29 cellular contexts compared by ENCODE assay signal in the genomic region with DNA sequence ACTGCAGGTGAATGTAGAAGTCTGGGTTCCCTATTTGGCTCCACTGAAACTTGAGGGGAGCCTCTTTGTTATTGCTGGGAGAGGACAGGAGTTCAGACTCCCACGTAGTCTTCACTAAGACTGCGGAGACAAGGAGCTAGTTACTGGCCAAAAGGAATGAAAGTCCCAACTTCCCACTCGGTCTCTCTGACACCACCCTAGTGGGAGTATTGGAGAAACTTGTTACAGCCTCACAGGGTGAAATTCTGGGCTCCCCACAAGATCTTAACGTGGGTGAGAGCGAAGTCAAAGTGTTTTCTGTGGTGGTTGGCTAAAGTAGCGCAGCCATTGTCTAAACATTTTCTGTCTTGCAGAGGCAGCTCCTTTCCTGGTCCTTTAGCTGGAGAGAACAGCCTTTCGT. TPM values are rescaled to one million over a fixed set of nuclear protein-coding genes. Genes with fewer than 3 reads are reported as not detected.
DNase-seq lines count a peak whose midpoint lies in the region; ATAC-seq, FAIRE-seq and TF ChIP-seq lines count a peak whose summit lies in the region.
"Had no signal": no experiment of that assay in that cellular context is flagged by ENCODE, and none has a peak within 500 bp of the region (broad histone marks: within the 10 kb centered on the region; RNA-seq: fewer than 3 reads in every experiment).

No MANE protein-coding gene starts in this region.

- no peaks in the 10 kb centered on the region for H3K27me3 Mint-ChIP-seq in WTC11 (ENCODE audit: low read depth)
- H3K27me3 Mint-ChIP-seq: activated CD8-positive, alpha-beta T cell treated with anti-CD3 and anti-CD28 coated beads for 36 hours; activated naive CD8-positive, alpha-beta T cell had no signal

- H3K4me3 ChIP-seq in fibroblast of lung (replicated peaks in 1 of 4; ENCODE audit: control extremely low read depth in 1 of 4, insufficient read depth in 1 of 4, low read depth in 3 of 4, low read length in 4 of 4) = no peak overlapping the region
- H3K4me3 ChIP-seq in keratinocyte (ENCODE audit: control insufficient read depth in 2 of 3, extremely low read depth in 1 of 3, insufficient read depth in 2 of 3, low read depth in 1 of 3, low read length in 3 of 3) = no peak overlapping the region
- no peak overlapping the region for H3K4me3 ChIP-seq in skeletal muscle tissue (ENCODE audit: low read length in 3 of 3)
- no peak overlapping the region for H3K4me3 ChIP-seq in suprapubic skin
- H3K4me3 ChIP-seq: right lobe of liver had no signal

- TF ChIP-seq EP300 in suprapubic skin (IDR thresholded peaks at IDR 0.05) = no peak

- dilution Hi-C loops in keratinocyte (cut with MboI; ENCODE audit: extremely low pct_ligation_motif_present, low sequenced_read_pairs) = no loop called here

- TF ChIP-seq POLR2A in suprapubic skin (IDR thresholded peaks at IDR 0.05) = no peak

- DNase-seq in WTC11 (ENCODE audit: low spot score) = no peak
- DNase-seq in fibroblast of lung (ENCODE audit: low read depth in 2 of 2) = peak in 1 of 2 donors; percentile 1
- no peak for DNase-seq in keratinocyte (ENCODE audit: low read depth, low spot score)
- DNase-seq in NCI-H1417 (lab: John Stamatoyannopoulos, UW) = no peak
- no peak for DNase-seq in suprapubic skin (ENCODE audit: low spot score in 2 of 2)
- DNase-seq: activated CD4-positive, CD25-positive, alpha-beta regulatory T cell treated with anti-CD3 and anti-CD28 coated beads, Interleukin-2, amount 50 U/mL, for 72 hours; activated CD8-positive, alpha-beta T cell treated with anti-CD3 and anti-CD28 coated beads for 36 hours; aorta; C1 segment of cervical spinal cord; COR-L47; DMS53; H7; natural killer cell; NCI-H2081 treated with DMSO at 0.1 percent for 48 hours; NCI-H226; right lobe of liver; stimulated activated CD4-positive, alpha-beta T cell treated with anti-CD3 and anti-CD28 coated beads, Interleukin-4, amount 100 ng/mL, for 24 hours; T-helper 17 cell had no signal

- no peak overlapping the region for H3K4me2 ChIP-seq in fibroblast of lung (ENCODE audit: extremely low read depth, insufficient read depth, low read length)
- H3K4me2 ChIP-seq in keratinocyte (ENCODE audit: control insufficient read depth, extremely low read depth, insufficient read depth, low read depth, low read length) = no peak overlapping the region

- H3K27me3 ChIP-seq in fibroblast of lung (ENCODE audit: control insufficient read depth, insufficient read depth, low read length) (no peaks in the 10 kb centered on the region), keratinocyte (ENCODE audit: control insufficient read depth, extremely low read depth, insufficient read depth, low read length) (no peaks in the 10 kb centered on the region), skeletal muscle tissue (ENCODE audit: control insufficient read depth in 3 of 3, insufficient read depth in 3 of 3, low read length in 3 of 3) (no peaks in the 10 kb centered on the region), suprapubic skin (no peaks in the 10 kb centered on the region)
- H3K27me3 ChIP-seq: right lobe of liver had no signal

- no peaks in the 10 kb centered on the region for H3K36me3 Mint-ChIP-seq in WTC11
- H3K36me3 Mint-ChIP-seq: activated naive CD8-positive, alpha-beta T cell; natural killer cell; stimulated activated effector memory CD8-positive, alpha-beta T cell treated with anti-CD3 and anti-CD28 coated beads, Interleukin-12 subunit alpha, Interleukin-12 subunit beta, amount 100 ng/mL, for 72 hours had no signal

- H3K36me3 ChIP-seq in fibroblast of lung (ENCODE audit: control insufficient read depth, insufficient read depth, low read length) = no peaks in the 10 kb centered on the region
- no peaks in the 10 kb centered on the region for H3K36me3 ChIP-seq in keratinocyte (ENCODE audit: control insufficient read depth in 2 of 2, extremely low read depth in 1 of 2, insufficient read depth in 2 of 2, low read length in 2 of 2)
- H3K36me3 ChIP-seq in skeletal muscle tissue (ENCODE audit: control insufficient read depth in 3 of 3, insufficient read depth in 3 of 3, low read length in 3 of 3) = no peaks in the 10 kb centered on the region
- no peaks in the 10 kb centered on the region for H3K36me3 ChIP-seq in suprapubic skin
- H3K36me3 ChIP-seq: right lobe of liver had no signal

- H3K9ac ChIP-seq in fibroblast of lung (ENCODE audit: insufficient read depth, low read length) (no peak overlapping the region), keratinocyte (ENCODE audit: control insufficient read depth, extremely low read depth, insufficient read depth, low read length) (no peak overlapping the region), skeletal muscle tissue (ENCODE audit: low read depth in 1 of 3, low read length in 3 of 3) (no peak overlapping the region)

- no peaks in the 10 kb centered on the region for H3K9me3 ChIP-seq in fibroblast of lung (ENCODE audit: control insufficient read depth, insufficient read depth, low read depth, low read length)
- H3K9me3 ChIP-seq in keratinocyte (ENCODE audit: control insufficient read depth, low read depth, low read length) = no peaks in the 10 kb centered on the region
- H3K9me3 ChIP-seq in skeletal muscle tissue (ENCODE audit: control insufficient read depth in 3 of 3, low read length in 3 of 3) = no peaks in the 10 kb centered on the region
- H3K9me3 ChIP-seq in suprapubic skin = no peaks in the 10 kb centered on the region
- H3K9me3 ChIP-seq: right lobe of liver had no signal

- CTCF ChIA-PET in WTC11 (lab: Charles Lee) = interaction anchor here (0.5 kb wide), 1 partner anchor 180 kb away, joined by 3 read pairs; no protein-coding TSS in a partner anchor

- no peaks in the 10 kb centered on the region for H3K9me1 ChIP-seq in keratinocyte (ENCODE audit: control insufficient read depth, extremely low read depth, insufficient read depth, low read length)

- TF ChIP-seq CTCF in WTC11 (IDR thresholded peaks at IDR 0.05) = no peak
- no peak for TF ChIP-seq CTCF in fibroblast of lung (conservative IDR thresholded peaks at IDR 0.05 in 1 of 2, IDR thresholded peaks at IDR 0.05 in 1 of 2; ENCODE audit: low read depth in 1 of 2, low read length in 2 of 2)
- no peak for TF ChIP-seq CTCF in keratinocyte (optimal IDR thresholded peaks at IDR 0.05 in 1 of 3, IDR thresholded peaks at IDR 0.05 in 1 of 3, conservative IDR thresholded peaks at IDR 0.05 in 1 of 3; ENCODE audit: extremely low read depth in 1 of 3, insufficient read depth in 2 of 3, low read length in 3 of 3)
- no peak for TF ChIP-seq CTCF in suprapubic skin (IDR thresholded peaks at IDR 0.05)

- H3K27ac ChIP-seq in fibroblast of lung (ENCODE audit: insufficient read depth, low read length) = no peak overlapping the region
- no peak overlapping the region for H3K27ac ChIP-seq in keratinocyte (ENCODE audit: control insufficient read depth, insufficient read depth, low read length)
- peak overlapping the region; percentile 16 for H3K27ac ChIP-seq in skeletal muscle tissue (ENCODE audit: low read depth, low read length)
- H3K27ac ChIP-seq in suprapubic skin = no peak overlapping the region
- H3K27ac ChIP-seq: right lobe of liver had no signal

- H3K79me2 ChIP-seq in fibroblast of lung (ENCODE audit: control insufficient read depth, insufficient read depth, low read length) (no peaks in the 10 kb centered on the region), keratinocyte (ENCODE audit: control insufficient read depth, insufficient read depth, low read length) (no peaks in the 10 kb centered on the region)

- ATAC-seq in WTC11 (peak; percentile 34; the same call in 1 of the 2 replicates), HG02973 (IDR thresholded peaks at IDR 0.05; ENCODE audit: unreplicated experiment) (no peak), GM21786 (IDR thresholded peaks at IDR 0.05; ENCODE audit: unreplicated experiment) (no peak)
- ATAC-seq: activated CD8-positive, alpha-beta T cell treated with anti-CD3 and anti-CD28 coated beads for 36 hours; natural killer cell; right lobe of liver; SK-N-SH treated with all-trans-retinoic acid at 6 μM for 48 hours; stimulated activated effector memory CD8-positive, alpha-beta T cell treated with anti-CD3 and anti-CD28 coated beads, Interleukin-12 subunit alpha, Interleukin-12 subunit beta, amount 100 ng/mL, for 72 hours; T-helper 17 cell had no signal

- no peak overlapping the region for H3K27ac Mint-ChIP-seq in WTC11
- H3K27ac Mint-ChIP-seq: activated CD8-positive, alpha-beta T cell treated with anti-CD3 and anti-CD28 coated beads for 36 hours; activated naive CD8-positive, alpha-beta T cell; activated T-helper 2 cell treated with anti-CD3 and anti-CD28 coated beads, Interferon-gamma antibody, Interleukin-2, Interleukin-4, amounts not matched to agents 10 μg/mL and 5 μg/mL and 100 μg/mL, durations not matched to agents 14 hours and 24 hours and 36 hours; natural killer cell; stimulated activated effector memory CD8-positive, alpha-beta T cell treated with anti-CD3 and anti-CD28 coated beads, Interleukin-12 subunit alpha, Interleukin-12 subunit beta, amount 100 ng/mL, for 72 hours; T-helper 17 cell had no signal

- H2AFZ ChIP-seq in fibroblast of lung (ENCODE audit: low read length) = peak overlapping the region; percentile 53
- no peak overlapping the region for H2AFZ ChIP-seq in keratinocyte (ENCODE audit: control insufficient read depth, low read length)

- H3K4me3 Mint-ChIP-seq in WTC11 = no peak overlapping the region
- H3K4me3 Mint-ChIP-seq: activated CD8-positive, alpha-beta T cell treated with anti-CD3 and anti-CD28 coated beads for 36 hours; activated naive CD8-positive, alpha-beta T cell; natural killer cell; stimulated activated effector memory CD8-positive, alpha-beta T cell treated with anti-CD3 and anti-CD28 coated beads, Interleukin-12 subunit alpha, Interleukin-12 subunit beta, amount 100 ng/mL, for 72 hours; T-helper 17 cell had no signal

- H3K9me3 Mint-ChIP-seq in WTC11 = no peaks in the 10 kb centered on the region
- H3K9me3 Mint-ChIP-seq: activated CD8-positive, alpha-beta T cell treated with anti-CD3 and anti-CD28 coated beads for 36 hours; activated T-helper 2 cell treated with anti-CD3 and anti-CD28 coated beads, Interferon-gamma antibody, Interleukin-2, Interleukin-4, amounts not matched to agents 10 μg/mL and 5 μg/mL and 100 μg/mL, durations not matched to agents 14 hours and 24 hours and 36 hours; natural killer cell; stimulated activated effector memory CD8-positive, alpha-beta T cell treated with anti-CD3 and anti-CD28 coated beads, Interleukin-12 subunit alpha, Interleukin-12 subunit beta, amount 100 ng/mL, for 72 hours had no signal

- H3K4me1 Mint-ChIP-seq in WTC11 = no peaks in the 10 kb centered on the region
- H3K4me1 Mint-ChIP-seq: natural killer cell; stimulated activated effector memory CD8-positive, alpha-beta T cell treated with anti-CD3 and anti-CD28 coated beads, Interleukin-12 subunit alpha, Interleukin-12 subunit beta, amount 100 ng/mL, for 72 hours had no signal

- peak; percentile 29 for FAIRE-seq in keratinocyte (lab: Jason Lieb, UNC)
- FAIRE-seq: RCC 7860, urothelium cell line had no signal

- H4K20me1 ChIP-seq in fibroblast of lung (ENCODE audit: control insufficient read depth, extremely low read depth, insufficient read depth, low read length) (no peaks in the 10 kb centered on the region), keratinocyte (ENCODE audit: control insufficient read depth, extremely low read depth, insufficient read depth, low read length) (no peaks in the 10 kb centered on the region)

- H3K4me1 ChIP-seq in fibroblast of lung (ENCODE audit: control insufficient read depth, extremely low read depth, insufficient read depth, low read length) = no peaks in the 10 kb centered on the region
- no peaks in the 10 kb centered on the region for H3K4me1 ChIP-seq in keratinocyte (ENCODE audit: control insufficient read depth, extremely low read depth, insufficient read depth, low read length)
- H3K4me1 ChIP-seq in skeletal muscle tissue (ENCODE audit: control insufficient read depth in 3 of 3, insufficient read depth in 3 of 3, low read length in 3 of 3) = peaks cover 0 to 5% (median 4%) of the 10 kb centered on the region in 3 donors
- H3K4me1 ChIP-seq in suprapubic skin = no peaks in the 10 kb centered on the region
- H3K4me1 ChIP-seq: right lobe of liver had no signal

- POLR2A ChIA-PET in WTC11 (lab: Charles Lee) = no interaction called here

- 86% methylated on average over 7 of the region's 7 CpGs for WGBS in suprapubic skin

RNA-seq across cellular contexts. Expression of a gene that starts 13.5 kb away (rescaled TPM):
- total RNA-seq in WTC11 (2021) (not detected in 3 replicates), fibroblast of lung (0.17 and 0.26 TPM in 2 replicates), skeletal muscle tissue (94.5 TPM), suprapubic skin (not detected)
- polyA plus RNA-seq in fibroblast of lung (0.55 and 0.59 TPM in 2 replicates), keratinocyte (not detected in 3 replicates)
- 0.30 and 0.32 TPM in 2 replicates for polyA plus RNA-seq in fibroblast of lung (2012)
- polyA minus RNA-seq in fibroblast of lung (ENCODE audit: low replicate concordance) (not detected in 2 replicates), keratinocyte (not detected in 3 replicates)
- polyA plus RNA-seq in keratinocyte (2011; ENCODE audit: low read depth) = not detected
- polyA plus RNA-seq in keratinocyte (2011; cell fraction: cytosol; rRNA removed) = not detected in 2 replicates
- polyA plus RNA-seq in keratinocyte (2011; cell fraction: nucleus; rRNA removed) = not detected in 2 replicates
- not detected in 2 replicates for polyA plus RNA-seq in keratinocyte (2012; ENCODE audit: low replicate concordance)
- polyA minus RNA-seq in keratinocyte (2011; cell fraction: cytosol; rRNA and poly(A)+ RNA removed) = not detected
- not detected in 2 replicates for polyA minus RNA-seq in keratinocyte (2011; cell fraction: nucleus; rRNA and poly(A)+ RNA removed)
- total RNA-seq: activated CD8-positive, alpha-beta T cell treated with anti-CD3 and anti-CD28 coated beads for 36 hours; activated T-helper 2 cell treated with anti-CD3 and anti-CD28 coated beads, Interferon-gamma antibody, Interleukin-2, Interleukin-4, amounts not matched to agents 10 μg/mL and 5 μg/mL and 100 μg/mL, durations not matched to agents 14 hours and 24 hours and 36 hours; G401; H7; M059J; natural killer cell; T-helper 17 cell had no signal

Comparison
In these comparisons a context has a peak if more than half of its experiments do, and no peak if none do; other contexts are left out.
1. RNA of a gene that starts 13.5 kb away (total RNA-seq): 94.5 TPM in skeletal muscle tissue (single experiment); 0.17 to 0.26 TPM in fibroblast of lung, not detected in WTC11 and not detected in suprapubic skin; every median in the first group is over 10 times any median in the second.